In the genomic region with DNA sequence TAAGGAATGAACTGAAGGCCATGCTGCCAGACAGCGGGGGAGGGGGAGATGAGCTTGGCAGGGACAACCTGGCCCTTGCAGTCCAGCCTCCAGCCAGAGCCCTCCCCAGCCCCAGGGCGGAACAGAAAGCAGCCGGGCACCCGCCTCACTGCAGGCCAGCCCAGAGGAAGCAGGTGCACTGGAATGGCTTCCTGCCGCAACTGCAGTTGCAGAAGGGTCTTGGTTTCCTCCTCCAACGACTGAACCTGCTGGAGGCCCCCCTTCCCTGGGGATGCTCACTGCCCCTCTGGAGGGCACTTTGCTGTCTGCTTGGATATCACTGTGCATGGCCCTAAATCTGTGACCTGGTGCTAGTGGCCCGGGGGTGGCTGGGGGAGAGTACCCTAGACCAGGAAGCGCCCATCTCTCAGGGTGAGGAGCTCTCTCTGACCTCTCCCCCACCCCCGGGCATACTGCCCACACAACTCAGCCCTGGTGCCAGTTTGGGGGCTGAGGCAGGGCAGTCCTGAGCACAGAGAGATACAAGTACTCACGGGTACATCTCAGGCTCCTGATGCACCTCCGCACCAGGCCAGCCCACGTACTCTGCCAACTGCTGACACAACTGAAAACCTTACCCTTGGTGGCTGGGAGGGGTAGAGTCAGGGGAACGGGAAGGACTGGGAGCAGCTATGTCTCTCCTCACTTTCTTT, we compare ENCODE assay signal across 8 cellular contexts. TPM values are rescaled to one million over a fixed set of nuclear protein-coding genes. Genes with fewer than 3 reads are reported as not detected.
DNase-seq lines count a peak whose midpoint lies in the region; ATAC-seq and TF ChIP-seq lines count a peak whose summit lies in the region.

No MANE protein-coding gene starts in this region.

- DNase-seq in T-helper 9 cell (peak; percentile 14), foreskin fibroblast (no peak), DMS 273 (lab: John Stamatoyannopoulos, UW; ENCODE audit: unreplicated experiment) (no peak), GM19238 (ENCODE audit: insufficient read length, low spot score) (no peak)
- no peak for DNase-seq in effector CD8-positive, alpha-beta T cell (lab: John Stamatoyannopoulos, UW)

- peak overlapping the region; percentile 68 for H3K4me3 ChIP-seq in ACC112 (ENCODE audit: low read depth, low read length)
- H3K4me3 ChIP-seq in foreskin fibroblast (ENCODE audit: low read depth in 1 of 2, low read length in 2 of 2), result peak overlapping the region; percentile 30 to 70
- peak overlapping the region; percentile 59 for H3K4me3 ChIP-seq in skeletal muscle satellite cell (ENCODE audit: low read length)

- no peaks in the 10 kb centered on the region for H3K9me3 ChIP-seq in skeletal muscle satellite cell (replicated peaks; ENCODE audit: low read length)

- H3K4me1 ChIP-seq in ACC112 (ENCODE audit: control insufficient read depth, insufficient read depth, low read length, unreplicated experiment) (peaks cover 66% of the 10 kb centered on the region), skeletal muscle satellite cell (ENCODE audit: control insufficient read depth, insufficient read depth, low read length) (peaks cover 39% of the 10 kb centered on the region)

- TF ChIP-seq CTCF in foreskin fibroblast (IDR thresholded peaks at IDR 0.05; ENCODE audit: low read depth, low read length), result no peak

- H3K36me3 ChIP-seq in ACC112 (ENCODE audit: insufficient read depth, low read length) (no peaks in the 10 kb centered on the region), skeletal muscle satellite cell (ENCODE audit: insufficient read depth, low read length) (no peaks in the 10 kb centered on the region)

- peak overlapping the region; percentile 62 for H3K9ac ChIP-seq in skeletal muscle satellite cell (ENCODE audit: low read depth, low read length)

- no peaks in the 10 kb centered on the region for H3K79me2 ChIP-seq in ACC112 (ENCODE audit: control insufficient read depth, insufficient read depth, low read length, unreplicated experiment)

- H3K27me3 ChIP-seq in ACC112 (ENCODE audit: insufficient read depth, low read length) (no peaks in the 10 kb centered on the region), skeletal muscle satellite cell (ENCODE audit: control insufficient read depth, insufficient read depth, low read length) (no peaks in the 10 kb centered on the region)

- no peak overlapping the region for H2AFZ ChIP-seq in ACC112 (ENCODE audit: low read length, unreplicated experiment)

- H3K4me2 ChIP-seq in skeletal muscle satellite cell (ENCODE audit: low read length), result peak overlapping the region; percentile 78

- no peak overlapping the region for H3K27ac ChIP-seq in ACC112 (ENCODE audit: low read depth, low read length)

- peak; percentile 43 for ATAC-seq in GM21529 (IDR thresholded peaks at IDR 0.05; ENCODE audit: unreplicated experiment)

RNA-seq across cellular contexts. Expression of gene MYO18A, which starts 41.1 kb away (rescaled TPM):
- 19.9 and 29.2 TPM in 2 replicates for total RNA-seq in skeletal muscle satellite cell (2012; rRNA removed)
